1 cellular context compared by ENCODE assay signal in genomic region chr16:85420501-85421337, GRCh38.
TF ChIP-seq lines count a peak whose summit lies in the region.

No MANE protein-coding gene starts in this region.

TF ChIP-seq in HepG2, 621 proteins besides CTCF, POLR2A, EP300 and RAD21 (continued from another document and continues in another):
- TF ChIP-seq AKNA (CRISPR knock-in tag; IDR thresholded peaks at IDR 0.05; ENCODE audit: borderline replicate concordance) (no peak), ZNF569 (CRISPR knock-in tag; IDR thresholded peaks at IDR 0.05; ENCODE audit: borderline replicate concordance) (no peak), FOSL2 (CRISPR knock-in tag; IDR thresholded peaks at IDR 0.05) (peak; percentile 57), ZNF101 (CRISPR knock-in tag; IDR thresholded peaks at IDR 0.05; ENCODE audit: borderline replicate concordance, low read depth) (no peak), ZNF749 (CRISPR knock-in tag; IDR thresholded peaks at IDR 0.05; ENCODE audit: borderline replicate concordance) (no peak), FOXA1 (IDR thresholded peaks at IDR 0.05) (no peak), FOXA1 (CRISPR knock-in tag; IDR thresholded peaks at IDR 0.05) (peak; percentile 66), ZNF790 (CRISPR knock-in tag; IDR thresholded peaks at IDR 0.05; ENCODE audit: borderline replicate concordance) (no peak), BATF2 (CRISPR knock-in tag; IDR thresholded peaks at IDR 0.05) (no peak), FUBP1 (CRISPR knock-in tag; IDR thresholded peaks at IDR 0.05; ENCODE audit: borderline replicate concordance) (no peak), KDM1A (CRISPR knock-in tag; IDR thresholded peaks at IDR 0.05) (peak; percentile 99), BORCS8-MEF2B (CRISPR knock-in tag; IDR thresholded peaks at IDR 0.05) (peak; percentile 78; the same call in 1 of the 2 replicates), ZNF280B (CRISPR knock-in tag; IDR thresholded peaks at IDR 0.05; ENCODE audit: borderline replicate concordance) (peak; percentile 51; the same call in 1 of the 2 replicates), TIGD3 (CRISPR knock-in tag; IDR thresholded peaks at IDR 0.05; ENCODE audit: borderline replicate concordance) (no peak), ZSCAN20 (CRISPR knock-in tag; IDR thresholded peaks at IDR 0.05; ENCODE audit: borderline replicate concordance) (peak; percentile 22; the same call in 1 of the 2 replicates), KAT2B (IDR thresholded peaks at IDR 0.05; ENCODE audit: borderline replicate concordance, low read depth, low read length) (no peak), ARNT (IDR thresholded peaks at IDR 0.05) (no peak), NFE2L1 (CRISPR knock-in tag; IDR thresholded peaks at IDR 0.05; ENCODE audit: borderline replicate concordance) (no peak), ATF7 (IDR thresholded peaks at IDR 0.05) (no peak), ATF7 (CRISPR knock-in tag; IDR thresholded peaks at IDR 0.05) (no peak)
- TF ChIP-seq, protein P1, sequence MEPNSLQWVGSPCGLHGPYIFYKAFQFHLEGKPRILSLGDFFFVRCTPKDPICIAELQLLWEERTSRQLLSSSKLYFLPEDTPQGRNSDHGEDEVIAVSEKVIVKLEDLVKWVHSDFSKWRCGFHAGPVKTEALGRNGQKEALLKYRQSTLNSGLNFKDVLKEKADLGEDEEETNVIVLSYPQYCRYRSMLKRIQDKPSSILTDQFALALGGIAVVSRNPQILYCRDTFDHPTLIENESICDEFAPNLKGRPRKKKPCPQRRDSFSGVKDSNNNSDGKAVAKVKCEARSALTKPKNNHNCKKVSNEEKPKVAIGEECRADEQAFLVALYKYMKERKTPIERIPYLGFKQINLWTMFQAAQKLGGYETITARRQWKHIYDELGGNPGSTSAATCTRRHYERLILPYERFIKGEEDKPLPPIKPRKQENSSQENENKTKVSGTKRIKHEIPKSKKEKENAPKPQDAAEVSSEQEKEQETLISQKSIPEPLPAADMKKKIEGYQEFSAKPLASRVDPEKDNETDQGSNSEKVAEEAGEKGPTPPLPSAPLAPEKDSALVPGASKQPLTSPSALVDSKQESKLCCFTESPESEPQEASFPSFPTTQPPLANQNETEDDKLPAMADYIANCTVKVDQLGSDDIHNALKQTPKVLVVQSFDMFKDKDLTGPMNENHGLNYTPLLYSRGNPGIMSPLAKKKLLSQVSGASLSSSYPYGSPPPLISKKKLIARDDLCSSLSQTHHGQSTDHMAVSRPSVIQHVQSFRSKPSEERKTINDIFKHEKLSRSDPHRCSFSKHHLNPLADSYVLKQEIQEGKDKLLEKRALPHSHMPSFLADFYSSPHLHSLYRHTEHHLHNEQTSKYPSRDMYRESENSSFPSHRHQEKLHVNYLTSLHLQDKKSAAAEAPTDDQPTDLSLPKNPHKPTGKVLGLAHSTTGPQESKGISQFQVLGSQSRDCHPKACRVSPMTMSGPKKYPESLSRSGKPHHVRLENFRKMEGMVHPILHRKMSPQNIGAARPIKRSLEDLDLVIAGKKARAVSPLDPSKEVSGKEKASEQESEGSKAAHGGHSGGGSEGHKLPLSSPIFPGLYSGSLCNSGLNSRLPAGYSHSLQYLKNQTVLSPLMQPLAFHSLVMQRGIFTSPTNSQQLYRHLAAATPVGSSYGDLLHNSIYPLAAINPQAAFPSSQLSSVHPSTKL (CRISPR knock-in tag; IDR thresholded peaks at IDR 0.05) = peak; percentile 62
- TF ChIP-seq, protein P2, sequence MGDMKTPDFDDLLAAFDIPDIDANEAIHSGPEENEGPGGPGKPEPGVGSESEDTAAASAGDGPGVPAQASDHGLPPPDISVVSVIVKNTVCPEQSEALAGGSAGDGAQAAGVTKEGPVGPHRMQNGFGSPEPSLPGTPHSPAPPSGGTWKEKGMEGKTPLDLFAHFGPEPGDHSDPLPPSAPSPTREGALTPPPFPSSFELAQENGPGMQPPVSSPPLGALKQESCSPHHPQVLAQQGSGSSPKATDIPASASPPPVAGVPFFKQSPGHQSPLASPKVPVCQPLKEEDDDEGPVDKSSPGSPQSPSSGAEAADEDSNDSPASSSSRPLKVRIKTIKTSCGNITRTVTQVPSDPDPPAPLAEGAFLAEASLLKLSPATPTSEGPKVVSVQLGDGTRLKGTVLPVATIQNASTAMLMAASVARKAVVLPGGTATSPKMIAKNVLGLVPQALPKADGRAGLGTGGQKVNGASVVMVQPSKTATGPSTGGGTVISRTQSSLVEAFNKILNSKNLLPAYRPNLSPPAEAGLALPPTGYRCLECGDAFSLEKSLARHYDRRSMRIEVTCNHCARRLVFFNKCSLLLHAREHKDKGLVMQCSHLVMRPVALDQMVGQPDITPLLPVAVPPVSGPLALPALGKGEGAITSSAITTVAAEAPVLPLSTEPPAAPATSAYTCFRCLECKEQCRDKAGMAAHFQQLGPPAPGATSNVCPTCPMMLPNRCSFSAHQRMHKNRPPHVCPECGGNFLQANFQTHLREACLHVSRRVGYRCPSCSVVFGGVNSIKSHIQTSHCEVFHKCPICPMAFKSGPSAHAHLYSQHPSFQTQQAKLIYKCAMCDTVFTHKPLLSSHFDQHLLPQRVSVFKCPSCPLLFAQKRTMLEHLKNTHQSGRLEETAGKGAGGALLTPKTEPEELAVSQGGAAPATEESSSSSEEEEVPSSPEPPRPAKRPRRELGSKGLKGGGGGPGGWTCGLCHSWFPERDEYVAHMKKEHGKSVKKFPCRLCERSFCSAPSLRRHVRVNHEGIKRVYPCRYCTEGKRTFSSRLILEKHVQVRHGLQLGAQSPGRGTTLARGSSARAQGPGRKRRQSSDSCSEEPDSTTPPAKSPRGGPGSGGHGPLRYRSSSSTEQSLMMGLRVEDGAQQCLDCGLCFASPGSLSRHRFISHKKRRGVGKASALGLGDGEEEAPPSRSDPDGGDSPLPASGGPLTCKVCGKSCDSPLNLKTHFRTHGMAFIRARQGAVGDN (CRISPR knock-in tag; IDR thresholded peaks at IDR 0.05) = peak; percentile 85
- TF ChIP-seq, protein P3, sequence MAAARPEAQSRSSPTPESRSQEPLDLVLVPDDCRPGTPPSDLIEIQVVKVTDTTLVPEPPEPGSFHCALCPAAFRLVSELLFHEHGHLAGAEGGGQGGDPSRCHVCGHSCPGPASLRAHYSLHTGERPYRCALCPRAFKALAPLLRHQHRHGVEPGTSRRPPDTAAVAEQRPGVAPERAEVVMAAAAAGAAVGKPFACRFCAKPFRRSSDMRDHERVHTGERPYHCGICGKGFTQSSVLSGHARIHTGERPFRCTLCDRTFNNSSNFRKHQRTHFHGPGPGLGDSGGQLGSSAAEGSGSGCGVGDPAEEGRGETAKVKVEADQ (CRISPR knock-in tag; IDR thresholded peaks at IDR 0.05; ENCODE audit: borderline replicate concordance) = no peak; the same call in 1 of the 2 replicates
- TF ChIP-seq, protein P4, sequence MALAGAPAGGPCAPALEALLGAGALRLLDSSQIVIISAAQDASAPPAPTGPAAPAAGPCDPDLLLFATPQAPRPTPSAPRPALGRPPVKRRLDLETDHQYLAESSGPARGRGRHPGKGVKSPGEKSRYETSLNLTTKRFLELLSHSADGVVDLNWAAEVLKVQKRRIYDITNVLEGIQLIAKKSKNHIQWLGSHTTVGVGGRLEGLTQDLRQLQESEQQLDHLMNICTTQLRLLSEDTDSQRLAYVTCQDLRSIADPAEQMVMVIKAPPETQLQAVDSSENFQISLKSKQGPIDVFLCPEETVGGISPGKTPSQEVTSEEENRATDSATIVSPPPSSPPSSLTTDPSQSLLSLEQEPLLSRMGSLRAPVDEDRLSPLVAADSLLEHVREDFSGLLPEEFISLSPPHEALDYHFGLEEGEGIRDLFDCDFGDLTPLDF (CRISPR knock-in tag; IDR thresholded peaks at IDR 0.05) = no peak
- TF ChIP-seq, protein P5, sequence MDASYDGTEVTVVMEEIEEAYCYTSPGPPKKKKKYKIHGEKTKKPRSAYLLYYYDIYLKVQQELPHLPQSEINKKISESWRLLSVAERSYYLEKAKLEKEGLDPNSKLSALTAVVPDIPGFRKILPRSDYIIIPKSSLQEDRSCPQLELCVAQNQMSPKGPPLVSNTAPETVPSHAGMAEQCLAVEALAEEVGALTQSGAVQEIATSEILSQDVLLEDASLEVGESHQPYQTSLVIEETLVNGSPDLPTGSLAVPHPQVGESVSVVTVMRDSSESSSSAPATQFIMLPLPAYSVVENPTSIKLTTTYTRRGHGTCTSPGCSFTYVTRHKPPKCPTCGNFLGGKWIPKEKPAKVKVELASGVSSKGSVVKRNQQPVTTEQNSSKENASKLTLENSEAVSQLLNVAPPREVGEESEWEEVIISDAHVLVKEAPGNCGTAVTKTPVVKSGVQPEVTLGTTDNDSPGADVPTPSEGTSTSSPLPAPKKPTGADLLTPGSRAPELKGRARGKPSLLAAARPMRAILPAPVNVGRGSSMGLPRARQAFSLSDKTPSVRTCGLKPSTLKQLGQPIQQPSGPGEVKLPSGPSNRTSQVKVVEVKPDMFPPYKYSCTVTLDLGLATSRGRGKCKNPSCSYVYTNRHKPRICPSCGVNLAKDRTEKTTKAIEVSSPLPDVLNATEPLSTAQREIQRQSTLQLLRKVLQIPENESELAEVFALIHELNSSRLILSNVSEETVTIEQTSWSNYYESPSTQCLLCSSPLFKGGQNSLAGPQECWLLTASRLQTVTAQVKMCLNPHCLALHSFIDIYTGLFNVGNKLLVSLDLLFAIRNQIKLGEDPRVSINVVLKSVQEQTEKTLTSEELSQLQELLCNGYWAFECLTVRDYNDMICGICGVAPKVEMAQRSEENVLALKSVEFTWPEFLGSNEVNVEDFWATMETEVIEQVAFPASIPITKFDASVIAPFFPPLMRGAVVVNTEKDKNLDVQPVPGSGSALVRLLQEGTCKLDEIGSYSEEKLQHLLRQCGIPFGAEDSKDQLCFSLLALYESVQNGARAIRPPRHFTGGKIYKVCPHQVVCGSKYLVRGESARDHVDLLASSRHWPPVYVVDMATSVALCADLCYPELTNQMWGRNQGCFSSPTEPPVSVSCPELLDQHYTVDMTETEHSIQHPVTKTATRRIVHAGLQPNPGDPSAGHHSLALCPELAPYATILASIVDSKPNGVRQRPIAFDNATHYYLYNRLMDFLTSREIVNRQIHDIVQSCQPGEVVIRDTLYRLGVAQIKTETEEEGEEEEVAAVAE (CRISPR knock-in tag; IDR thresholded peaks at IDR 0.05; ENCODE audit: borderline replicate concordance) = no peak
